11 cellular contexts compared by ENCODE assay signal in the genomic region with DNA sequence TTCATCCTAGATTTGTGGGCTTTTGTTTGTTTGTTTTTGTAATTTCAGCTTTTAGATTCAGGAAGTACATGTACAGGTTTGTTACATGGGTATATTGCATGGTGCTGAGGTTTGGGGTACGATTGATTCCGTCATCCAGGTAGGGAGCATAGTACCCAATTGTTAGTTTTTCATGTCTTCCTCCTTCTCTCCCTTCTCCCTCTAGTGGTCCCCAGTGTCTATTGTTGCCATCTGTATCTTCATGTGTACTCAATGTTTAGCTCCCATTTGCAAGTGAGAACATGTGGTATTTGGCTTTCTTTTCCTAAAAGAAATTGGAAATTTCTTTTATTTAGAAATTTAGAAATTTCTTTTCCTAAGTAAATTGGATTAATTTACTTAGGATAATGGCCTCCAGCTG. TPM values are rescaled to one million over a fixed set of nuclear protein-coding genes. Genes with fewer than 3 reads are reported as not detected.
DNase-seq lines count a peak whose midpoint lies in the region; ATAC-seq, FAIRE-seq and TF ChIP-seq lines count a peak whose summit lies in the region.
"Had no signal": no experiment of that assay in that cellular context is flagged by ENCODE, and none has a peak within 500 bp of the region (broad histone marks: within the 10 kb centered on the region; RNA-seq: fewer than 3 reads in every experiment).

No MANE protein-coding gene starts in this region.

- H3K4me2 ChIP-seq in MM.1S (ENCODE audit: low read depth, low read length), result no peak overlapping the region

- H3K36me3 ChIP-seq in MM.1S (replicated peaks; ENCODE audit: insufficient read depth, low read length) (no peaks in the 10 kb centered on the region), small intestine (ENCODE audit: control insufficient read depth in 2 of 2, insufficient read depth in 2 of 2, low read length in 2 of 2) (peaks cover 6 to 7% of the 10 kb centered on the region in 2 donors)

- H2AFZ ChIP-seq in MM.1S (ENCODE audit: low read length), result no peak overlapping the region

- no peaks in the 10 kb centered on the region for H3K9me3 ChIP-seq in MM.1S (replicated peaks; ENCODE audit: insufficient read depth, low read length)
- no peaks in the 10 kb centered on the region for H3K9me3 ChIP-seq in small intestine (ENCODE audit: control insufficient read depth, low read depth)

- ATAC-seq in HG03280 (IDR thresholded peaks at IDR 0.05; ENCODE audit: unreplicated experiment), result no peak
- ATAC-seq: T-cell had no signal

- no peaks in the 10 kb centered on the region for H3K27me3 ChIP-seq in MM.1S (replicated peaks; ENCODE audit: insufficient read depth, low read length)
- H3K27me3 ChIP-seq in small intestine (ENCODE audit: control insufficient read depth in 2 of 2, insufficient read depth in 2 of 2, low read length in 2 of 2), result no peaks in the 10 kb centered on the region

- H3K9me3 Mint-ChIP-seq in progenitor cell of endocrine pancreas (ENCODE audit: low read depth), result no peaks in the 10 kb centered on the region
- H3K9me3 Mint-ChIP-seq: T-cell had no signal

- no peaks in the 10 kb centered on the region for H3K27me3 Mint-ChIP-seq in progenitor cell of endocrine pancreas
- H3K27me3 Mint-ChIP-seq: T-cell had no signal

- no peak overlapping the region for H3K27ac Mint-ChIP-seq in progenitor cell of endocrine pancreas
- H3K27ac Mint-ChIP-seq: T-cell had no signal

- DNase-seq in NCI-H1105 treated with DMSO at 0.1 percent for 48 hours (lab: John Stamatoyannopoulos, UW), result peak; percentile 0
- DNase-seq in NCI-H1105 (lab: John Stamatoyannopoulos, UW), result no peak
- no peak for DNase-seq in MM.1S
- peak; percentile 49 for DNase-seq in dermis blood vessel endothelial cell
- no peak for DNase-seq in progenitor cell of endocrine pancreas (ENCODE audit: low spot score, unreplicated experiment)
- DNase-seq in small intestine, result no peak
- no peak for DNase-seq in COLO668 (lab: John Stamatoyannopoulos, UW; ENCODE audit: unreplicated experiment)
- DNase-seq: stimulated activated CD4-positive, alpha-beta T cell treated with anti-CD3 and anti-CD28 coated beads, Interleukin-4, amount 100 ng/mL, for 4 hours; T-cell had no signal

- H4K20me1 ChIP-seq in MM.1S (ENCODE audit: insufficient read depth, low read length), result no peaks in the 10 kb centered on the region

- H3K79me2 ChIP-seq in MM.1S (ENCODE audit: low read length), result peaks cover 57% of the 10 kb centered on the region

- H3K9me2 ChIP-seq in MM.1S (replicated peaks; ENCODE audit: insufficient read depth, low read length), result no peaks in the 10 kb centered on the region

- peaks cover 8% of the 10 kb centered on the region for H3K36me3 Mint-ChIP-seq in progenitor cell of endocrine pancreas (ENCODE audit: insufficient read depth)

- H3F3A ChIP-seq in MM.1S (ENCODE audit: insufficient read depth, low read length), result peaks cover 2% of the 10 kb centered on the region; the same call in 1 of the 2 replicates

- peak; percentile 35 for TF ChIP-seq CTCF in MM.1S (IDR thresholded peaks at IDR 0.05; ENCODE audit: low read length)
- peak; percentile 49 for TF ChIP-seq CTCF in progenitor cell of endocrine pancreas (IDR thresholded peaks at IDR 0.05; ENCODE audit: unreplicated experiment)

- H3K4me3 ChIP-seq in MM.1S (ENCODE audit: low read length) (no peak overlapping the region), small intestine (ENCODE audit: low read depth in 1 of 2, low read length in 2 of 2) (no peak overlapping the region)

- no peak overlapping the region for H3K9ac ChIP-seq in MM.1S (ENCODE audit: low read length)

- peaks cover 1% of the 10 kb centered on the region for H3K4me1 Mint-ChIP-seq in progenitor cell of endocrine pancreas (ENCODE audit: low read depth)

- WGBS in small intestine, 3 donors, result 70 to 81% (median 80%) methylated on average over 2 of the region's 2 CpGs

- no peak overlapping the region for H3K27ac ChIP-seq in MM.1S (ENCODE audit: low read length)
- H3K27ac ChIP-seq in small intestine (ENCODE audit: low read depth in 1 of 2, low read length in 1 of 2), result no peak overlapping the region

- no peak for FAIRE-seq in small intestine (lab: Jason Lieb, UNC)
- FAIRE-seq: islet of Langerhans had no signal

- H3K4me1 ChIP-seq in MM.1S (ENCODE audit: low read length), result no peaks in the 10 kb centered on the region
- no peaks in the 10 kb centered on the region for H3K4me1 ChIP-seq in small intestine (ENCODE audit: control insufficient read depth in 2 of 2, insufficient read depth in 1 of 2, low read depth in 1 of 2, low read length in 1 of 2)

- H3K4me3 Mint-ChIP-seq in progenitor cell of endocrine pancreas (ENCODE audit: low read depth), result no peak overlapping the region
- H3K4me3 Mint-ChIP-seq: T-cell had no signal

RNA-seq across cellular contexts. Expression of a gene that starts 37.1 kb away (rescaled TPM):
- total RNA-seq in dermis blood vessel endothelial cell (27.4 and 28.2 TPM in 2 replicates), progenitor cell of endocrine pancreas (36.1 and 36.6 TPM in 2 replicates)
- polyA plus RNA-seq in small intestine, result 1 to 10 TPM; 4.4 to 4.9 (median 4.7) TPM

RNA-seq across cellular contexts. Expression of a gene that starts 40.5 kb away (rescaled TPM):
- total RNA-seq in dermis blood vessel endothelial cell, result 30.6 and 42.5 TPM in 2 replicates
- 20.8 and 21.2 TPM in 2 replicates for total RNA-seq in progenitor cell of endocrine pancreas
- polyA plus RNA-seq in small intestine, result 1 to 10 TPM; 3.8 to 5.8 (median 5.5) TPM

Comparison
In these comparisons a context has a peak if more than half of its experiments do, and no peak if none do; other contexts are left out.
1. DNase-seq: peak in NCI-H1105 treated with DMSO at 0.1 percent for 48 hours (single experiment) and dermis blood vessel endothelial cell (single experiment); none in NCI-H1105 (single experiment), MM.1S (single experiment), progenitor cell of endocrine pancreas (single experiment), small intestine (single experiment) and COLO668 (single experiment).